ENCODE assay signal across 14 cellular contexts in the genomic region with DNA sequence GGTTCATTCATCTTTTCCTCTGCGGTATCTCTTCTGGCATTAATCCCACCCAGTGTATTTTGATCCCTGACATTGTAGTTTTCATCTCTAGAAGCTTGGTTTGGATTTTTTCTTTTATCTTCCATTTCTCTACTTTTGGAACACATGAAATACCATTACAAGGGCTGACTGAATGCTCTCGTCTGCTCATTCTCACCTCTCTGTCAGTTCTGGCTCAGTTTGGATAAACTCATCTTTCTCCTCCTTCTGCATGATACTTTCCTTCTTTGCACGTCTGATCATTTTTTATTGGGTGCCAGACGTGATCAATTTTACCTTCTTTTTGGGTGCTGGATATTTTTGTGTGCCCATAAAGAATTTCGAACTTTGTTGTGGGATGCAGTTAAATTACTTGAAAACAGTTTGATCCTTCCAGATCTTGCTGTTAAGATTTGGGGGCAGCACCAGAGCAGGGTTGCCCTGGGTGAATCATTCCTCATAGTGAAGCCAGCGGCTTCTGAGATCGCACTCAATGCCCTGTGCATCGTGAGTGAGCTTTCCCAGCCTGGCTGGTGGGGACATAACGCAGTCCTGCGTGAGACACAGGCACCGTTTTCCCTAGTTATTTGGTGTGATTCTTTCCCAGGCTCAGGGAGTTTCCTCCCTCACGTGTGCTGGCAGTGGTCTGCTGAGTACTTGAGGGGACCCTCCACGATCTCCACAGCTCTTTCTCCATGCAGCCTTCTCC. TPM values are rescaled to one million over a fixed set of nuclear protein-coding genes. Genes with fewer than 3 reads are reported as not detected.
A peak's percentile ranks its signal among the peaks of the same experiment; 100 is the strongest.
DNase-seq lines count a peak whose midpoint lies in the region; ATAC-seq and TF ChIP-seq lines count a peak whose summit lies in the region.
"Had no signal": no experiment of that assay in that cellular context is flagged by ENCODE, and none has a peak within 500 bp of the region (broad histone marks: within the 10 kb centered on the region; RNA-seq: fewer than 3 reads in every experiment).

No MANE protein-coding gene starts in this region.

- H3K9ac ChIP-seq in rectal smooth muscle tissue (ENCODE audit: low read length) (no peak overlapping the region), Karpas-422 (ENCODE audit: low read length) (no peak overlapping the region)
- H3K9ac ChIP-seq: BLaER1 had no signal

- no peaks in the 10 kb centered on the region for H3K9me3 Mint-ChIP-seq in progenitor cell of endocrine pancreas (ENCODE audit: low read depth)
- H3K9me3 Mint-ChIP-seq: CD8-positive, alpha-beta memory T cell had no signal

- H3K79me2 ChIP-seq in Karpas-422 (ENCODE audit: low read length): no peaks in the 10 kb centered on the region

- no peak overlapping the region for H3K4me2 ChIP-seq in Karpas-422 (ENCODE audit: low read depth, low read length, poor library complexity, severe bottlenecking)
- H3K4me2 ChIP-seq: A549, BLaER1 had no signal

- no peaks in the 10 kb centered on the region for H3K27me3 ChIP-seq in RWPE2 (ENCODE audit: insufficient read depth, poor library complexity, severe bottlenecking)
- no peaks in the 10 kb centered on the region for H3K27me3 ChIP-seq in rectal smooth muscle tissue (ENCODE audit: control insufficient read depth, insufficient read depth, low read length)
- no peaks in the 10 kb centered on the region for H3K27me3 ChIP-seq in Karpas-422 (ENCODE audit: low read length)
- H3K27me3 ChIP-seq in SJCRH30: no peaks in the 10 kb centered on the region
- H3K27me3 ChIP-seq: BLaER1 had no signal

- H3K27ac ChIP-seq in RWPE2 (ENCODE audit: poor library complexity, severe bottlenecking) (no peak overlapping the region), rectal smooth muscle tissue (ENCODE audit: low read depth, low read length) (peak overlapping the region; percentile 45), Karpas-422 (ENCODE audit: low read length) (no peak overlapping the region), SJCRH30 (no peak overlapping the region)
- H3K27ac ChIP-seq: A549, BLaER1 had no signal

- H3K4me3 Mint-ChIP-seq in progenitor cell of endocrine pancreas (ENCODE audit: low read depth): no peak overlapping the region
- H3K4me3 Mint-ChIP-seq: CD8-positive, alpha-beta memory T cell had no signal

- no peak for TF ChIP-seq CTCF in RWPE2 (IDR thresholded peaks at IDR 0.05; ENCODE audit: poor library complexity, severe bottlenecking)
- no peak for TF ChIP-seq CTCF in progenitor cell of endocrine pancreas (IDR thresholded peaks at IDR 0.05; ENCODE audit: unreplicated experiment)

- DNase-seq in RWPE2 (ENCODE audit: low spot score) (peak; percentile 12), islet precursor cell (peak; percentile 42), Karpas-422 (no peak), SJCRH30 (no peak), progenitor cell of endocrine pancreas (ENCODE audit: low spot score, unreplicated experiment) (no peak)
- DNase-seq: Caco-2, DND-41, GDM1, GOT3 had no signal

- H2AFZ ChIP-seq in Karpas-422 (ENCODE audit: low read length): no peak overlapping the region

- no peak for ATAC-seq in RWPE2 (ENCODE audit: low read depth)
- ATAC-seq: A549 had no signal

- peaks cover 4% of the 10 kb centered on the region for H3K4me1 Mint-ChIP-seq in progenitor cell of endocrine pancreas (ENCODE audit: low read depth)

- no peaks in the 10 kb centered on the region for H3K4me1 ChIP-seq in RWPE2 (ENCODE audit: insufficient read depth, poor library complexity, severe bottlenecking)
- peaks cover 6% of the 10 kb centered on the region for H3K4me1 ChIP-seq in rectal smooth muscle tissue (ENCODE audit: control insufficient read depth, insufficient read depth, low read length)
- H3K4me1 ChIP-seq in Karpas-422 (ENCODE audit: low read length): no peaks in the 10 kb centered on the region
- no peaks in the 10 kb centered on the region for H3K4me1 ChIP-seq in SJCRH30
- H3K4me1 ChIP-seq: A549, Caco-2, HAP-1 had no signal

- H3K27me3 Mint-ChIP-seq in progenitor cell of endocrine pancreas: peaks cover 32% of the 10 kb centered on the region
- H3K27me3 Mint-ChIP-seq: CD8-positive, alpha-beta memory T cell had no signal

- no peaks in the 10 kb centered on the region for H4K20me1 ChIP-seq in Karpas-422 (ENCODE audit: insufficient read depth, low read depth, low read length)
- H4K20me1 ChIP-seq: BLaER1 had no signal

- no peak overlapping the region for H3K27ac Mint-ChIP-seq in progenitor cell of endocrine pancreas
- H3K27ac Mint-ChIP-seq: CD8-positive, alpha-beta memory T cell had no signal

- no peaks in the 10 kb centered on the region for H3K36me3 ChIP-seq in RWPE2 (ENCODE audit: low read depth)
- no peaks in the 10 kb centered on the region for H3K36me3 ChIP-seq in rectal smooth muscle tissue (ENCODE audit: control insufficient read depth, insufficient read depth, low read length)
- no peaks in the 10 kb centered on the region for H3K36me3 ChIP-seq in Karpas-422 (ENCODE audit: insufficient read depth, low read length)
- no peaks in the 10 kb centered on the region for H3K36me3 ChIP-seq in SJCRH30
- H3K36me3 ChIP-seq: BLaER1, HAP-1 had no signal

- H3K36me3 Mint-ChIP-seq in progenitor cell of endocrine pancreas (ENCODE audit: insufficient read depth): peaks cover 3% of the 10 kb centered on the region

- H3K4me3 ChIP-seq in RWPE2 (ENCODE audit: severe bottlenecking) (no peak overlapping the region), rectal smooth muscle tissue (ENCODE audit: low read length) (no peak overlapping the region), Karpas-422 (ENCODE audit: low read length) (no peak overlapping the region), SJCRH30 (no peak overlapping the region)
- H3K4me3 ChIP-seq: A549, BLaER1, HAP-1 had no signal

- no peaks in the 10 kb centered on the region for H3K9me3 ChIP-seq in RWPE2 (ENCODE audit: severe bottlenecking)
- no peaks in the 10 kb centered on the region for H3K9me3 ChIP-seq in Karpas-422 (ENCODE audit: low read length)
- H3K9me3 ChIP-seq in SJCRH30 (replicated peaks): no peaks in the 10 kb centered on the region
- H3K9me3 ChIP-seq: A549, BLaER1, Caco-2, HAP-1 had no signal

- H3K9me2 ChIP-seq in Karpas-422 (replicated peaks; ENCODE audit: insufficient read depth, low read length): no peaks in the 10 kb centered on the region

RNA-seq across cellular contexts. Expression of gene LHPP, which starts 53.8 kb away (rescaled TPM):
- total RNA-seq in Karpas-422 (2014; rRNA removed; shearing (Covaris generic); ENCODE audit: low replicate concordance): 57.2 and 73.3 TPM in 2 replicates
- 2.6 and 2.9 TPM in 2 replicates for total RNA-seq in SJCRH30 (2014; rRNA removed; shearing (Covaris generic))
- total RNA-seq in progenitor cell of endocrine pancreas: 15.2 and 16.9 TPM in 2 replicates

Comparison
In these comparisons a context has a peak if more than half of its experiments do, and no peak if none do; other contexts are left out.
1. DNase-seq: peak in RWPE2 (single experiment) and islet precursor cell (single experiment); none in Karpas-422 (single experiment), SJCRH30 (0 of 2) and progenitor cell of endocrine pancreas (single experiment).